In genomic region chrX:54788446-54788845, GRCh38 we compare ENCODE assay signal across 24 cellular contexts. TPM values are rescaled to one million over a fixed set of nuclear protein-coding genes. Genes with fewer than 3 reads are reported as not detected.
"Had no signal": no experiment of that assay in that cellular context is flagged by ENCODE, and none has a peak within 500 bp of the region (broad histone marks: within the 10 kb centered on the region; RNA-seq: fewer than 3 reads in every experiment).

No MANE protein-coding gene starts in this region.

- H3K36me3 ChIP-seq: MG63 had no signal

- ATAC-seq: HepG2, Panc1, SK-N-SH treated with all-trans-retinoic acid at 6 μM for 48 hours had no signal

- H3K27ac ChIP-seq: RWPE1 had no signal

- H3K9me3 ChIP-seq: MG63 had no signal

- H3K27me3 ChIP-seq: MG63 had no signal

- DNase-seq: IMR-90, Karpas-422, KG1, MG63, NCI-H1092, NCI-H1105 treated with DMSO at 0.1 percent for 48 hours, NCI-H1417 treated with DMSO at 0.1 percent for 48 hours, NCI-H146, NCI-H1694 treated with DMSO at 0.1 percent for 48 hours, NCI-H1930, NCI-H2081, NCI-H2171, NCI-H226, NCI-H446, NCI-H510A, NCI-H524 treated with DMSO at 0.1 percent for 48 hours, NCI-H69, NCI-H774, SHP77 had no signal

- H3K4me3 ChIP-seq: MG63 had no signal

RNA-seq across cellular contexts. Expression of gene ITIH6, which starts 9.6 kb away (rescaled TPM):
- total RNA-seq: HepG2, HT1080, IMR-90 had no signal
